ENCODE assay signal across 7 cellular contexts in the genomic region with DNA sequence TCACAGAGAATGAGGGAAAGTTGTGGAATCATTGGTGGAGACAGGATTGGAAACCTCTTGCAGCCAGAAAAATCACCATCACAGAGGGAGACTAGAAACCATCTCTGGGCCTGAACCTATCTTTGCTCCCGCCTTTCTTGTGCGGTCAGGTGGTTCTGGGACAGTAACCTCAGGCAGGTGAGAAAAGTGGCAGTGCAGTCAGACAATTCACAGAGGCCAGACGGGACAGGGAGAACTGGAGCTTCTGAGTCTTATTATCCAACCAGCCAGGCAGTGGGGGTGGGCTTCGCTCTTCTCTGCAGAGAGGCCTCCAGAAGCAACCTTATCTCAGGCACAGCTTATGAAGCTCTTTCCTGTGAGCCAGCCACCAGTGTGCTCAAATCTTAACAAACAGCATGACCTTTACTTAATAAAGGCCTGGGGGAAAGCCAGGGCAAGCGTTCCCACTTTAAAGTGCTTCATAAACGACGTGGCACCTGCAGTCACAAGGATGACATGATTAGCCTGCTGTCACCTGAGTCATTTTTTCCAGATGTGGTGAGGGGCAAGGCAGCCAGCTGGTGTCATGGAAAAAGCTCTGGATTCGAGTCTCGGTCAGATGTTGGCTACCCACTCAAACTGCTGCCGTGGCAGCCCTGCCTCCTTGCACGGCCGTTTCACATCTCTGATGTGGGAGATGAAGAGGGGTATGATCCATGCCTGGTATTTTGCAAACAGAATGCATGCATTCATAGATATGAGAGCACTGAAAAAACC.
A peak's percentile ranks its signal among the peaks of the same experiment; 100 is the strongest.
DNase-seq lines count a peak whose midpoint lies in the region; ATAC-seq and TF ChIP-seq lines count a peak whose summit lies in the region.

No MANE protein-coding gene starts in this region.

- DNase-seq in NB4 (ENCODE audit: low read depth) (peak; percentile 49), fibroblast of villous mesenchyme (ENCODE audit: low read depth) (peak; percentile 38), AG08396 (ENCODE audit: low spot score) (no peak), NCI-H2171 (lab: John Stamatoyannopoulos, UW) (no peak)
- DNase-seq in activated CD4-positive, alpha-beta T cell treated with anti-CD3 and anti-CD28 coated beads, Interleukin-2, amount 50 U/mL, for 1 hour, result peak; percentile 16
- DNase-seq in stimulated activated CD8-positive, alpha-beta memory T cell treated with anti-CD3 and anti-CD28 coated beads, Interleukin-4, amount 100 ng/mL, for 48 hours, result peak; percentile 83

- TF ChIP-seq CTCF in NB4 (IDR thresholded peaks at IDR 0.05; ENCODE audit: low read depth, low read length) (no peak), fibroblast of villous mesenchyme (IDR thresholded peaks at IDR 0.05; ENCODE audit: insufficient read depth, low read depth, low read length) (no peak)

- no peak for TF ChIP-seq POLR2A in NB4 (IDR thresholded peaks at IDR 0.05; ENCODE audit: extremely low read depth, insufficient read length)

- no peak overlapping the region for H3K4me3 ChIP-seq in NB4 (ENCODE audit: low read depth, low read length)
- no peak overlapping the region for H3K4me3 ChIP-seq in fibroblast of villous mesenchyme (ENCODE audit: low read depth, low read length)

- ATAC-seq in HG02938 (IDR thresholded peaks at IDR 0.05; ENCODE audit: unreplicated experiment), result no peak

Comparison
In these comparisons a context has a peak if more than half of its experiments do, and no peak if none do; other contexts are left out.
1. DNase-seq: peak in NB4 (single experiment), activated CD4-positive, alpha-beta T cell treated with anti-CD3 and anti-CD28 coated beads, Interleukin-2, amount 50 U/mL, for 1 hour (single experiment), fibroblast of villous mesenchyme (single experiment) and stimulated activated CD8-positive, alpha-beta memory T cell treated with anti-CD3 and anti-CD28 coated beads, Interleukin-4, amount 100 ng/mL, for 48 hours (single experiment); none in AG08396 (single experiment) and NCI-H2171 (single experiment).